In genomic region chr1:169485427-169486280, GRCh38 we compare ENCODE assay signal across 8 cellular contexts. TPM values are rescaled to one million over a fixed set of nuclear protein-coding genes. Genes with fewer than 3 reads are reported as not detected.
DNase-seq lines count a peak whose midpoint lies in the region; ATAC-seq and TF ChIP-seq lines count a peak whose summit lies in the region.

SLC19A2 (minus strand) TSS chr1:169485944; CDS start chr1:169485766, 178 bp downstream.

- peaks cover 46% of the 10 kb centered on the region for H4K20me1 ChIP-seq in smooth muscle cell (ENCODE audit: low read depth)

- peak within 1 kb of the TSS; percentile 86 for H3K4me2 ChIP-seq in smooth muscle cell

- WGBS in smooth muscle cell (ENCODE audit: low lambda C conversion rate), result under 1% methylated on average over 61 of the region's 86 CpGs

- H3K4me1 Mint-ChIP-seq in WTC11, result peaks cover 62% of the 10 kb centered on the region

- CTCF ChIA-PET in WTC11 (lab: Charles Lee), result interaction anchor here (0.5 to 1.9 kb wide), 4 partner anchors 43 to 1775 kb away, joined by 3 to 13 read pairs (median 8); no protein-coding TSS in a partner anchor

- no peaks in the 10 kb centered on the region for H3K36me3 ChIP-seq in smooth muscle cell (ENCODE audit: low read depth)

- peak within 1 kb of the TSS; percentile 99 for H3K9ac ChIP-seq in smooth muscle cell (ENCODE audit: low read depth)

- H3K4me1 ChIP-seq in smooth muscle cell (ENCODE audit: low read depth), result peaks cover 38% of the 10 kb centered on the region

- H3K27ac Mint-ChIP-seq in WTC11, result peak within 1 kb of the TSS; percentile 99

- ATAC-seq in GM18907 (IDR thresholded peaks at IDR 0.05; ENCODE audit: unreplicated experiment) (peak; percentile 98), HG03159 (IDR thresholded peaks at IDR 0.05; ENCODE audit: unreplicated experiment) (peak; percentile 99), WTC11 (peak; percentile 98)

- H3K27me3 ChIP-seq in smooth muscle cell (ENCODE audit: low read depth), result no peaks in the 10 kb centered on the region

- H3F3A ChIP-seq in smooth muscle cell (ENCODE audit: low read depth), result peaks cover 8% of the 10 kb centered on the region

- no peaks in the 10 kb centered on the region; the same call in 1 of the 2 replicates for H3K27me3 Mint-ChIP-seq in WTC11 (ENCODE audit: low read depth)

- H3K9me3 ChIP-seq in smooth muscle cell (replicated peaks; ENCODE audit: low read depth), result no peaks in the 10 kb centered on the region

- POLR2A ChIA-PET in WTC11 (lab: Charles Lee), result interaction anchor here (0.6 to 1.5 kb wide), 8 partner anchors 19 to 407 kb away, joined by 3 to 15 read pairs (median 4); partner anchors contain the start of gene CCDC181

- no peaks in the 10 kb centered on the region for H3K36me3 Mint-ChIP-seq in WTC11

- peak within 1 kb of the TSS; percentile 99 for H3K27ac ChIP-seq in smooth muscle cell (ENCODE audit: low read depth)

- DNase-seq in AG08396 (ENCODE audit: low spot score) (peak; percentile 97), NCI-H2227 (lab: John Stamatoyannopoulos, UW; ENCODE audit: unreplicated experiment) (peak; percentile 99), WTC11 (ENCODE audit: low spot score) (peak; percentile 96), cardiac fibroblast (ENCODE audit: low read depth in 2 of 2) (peak; percentile 100), iPS-NIHi7 (ENCODE audit: extremely low spot score) (peak; percentile 98), smooth muscle cell (lab: John Stamatoyannopoulos, UW; ENCODE audit: unreplicated experiment) (peak; percentile 95)

- TF ChIP-seq CTCF in WTC11 (IDR thresholded peaks at IDR 0.05), result no peak
- TF ChIP-seq CTCF in cardiac fibroblast (IDR thresholded peaks at IDR 0.05; ENCODE audit: low read depth, low read length), result peak; percentile 32
- no peak for TF ChIP-seq CTCF in smooth muscle cell (IDR thresholded peaks at IDR 0.05; ENCODE audit: borderline replicate concordance, insufficient read depth, poor library complexity, severe bottlenecking)

- H3K79me2 ChIP-seq in smooth muscle cell (ENCODE audit: low read depth), result peaks cover 47% of the 10 kb centered on the region

- H3K4me3 ChIP-seq in cardiac fibroblast (replicated peaks in 1 of 2; ENCODE audit: low read depth in 2 of 2, low read length in 2 of 2) (peak within 1 kb of the TSS; percentile 66 to 86), smooth muscle cell (peak within 1 kb of the TSS; percentile 89)

- peak within 1 kb of the TSS; percentile 95 for H3K4me3 Mint-ChIP-seq in WTC11

- no peaks in the 10 kb centered on the region for H3K9me3 Mint-ChIP-seq in WTC11

- H2AFZ ChIP-seq in smooth muscle cell (ENCODE audit: low read depth), result no peak within 1 kb of the TSS

TF ChIP-seq in WTC11, 78 proteins besides CTCF, POLR2A, EP300 and RAD21 (continues in another document):
- no peak for TF ChIP-seq ZNF671 (CRISPR knock-in tag; IDR thresholded peaks at IDR 0.05)
- TF ChIP-seq ZNF416 (CRISPR knock-in tag; IDR thresholded peaks at IDR 0.05), result no peak
- no peak for TF ChIP-seq ZNF263 (CRISPR knock-in tag; IDR thresholded peaks at IDR 0.05; ENCODE audit: low read depth)
- TF ChIP-seq ARID4B (CRISPR knock-in tag; IDR thresholded peaks at IDR 0.05; ENCODE audit: borderline replicate concordance), result peak; percentile 27; the same call in 1 of the 2 replicates
- no peak for TF ChIP-seq OVOL2 (CRISPR knock-in tag; IDR thresholded peaks at IDR 0.05; ENCODE audit: borderline replicate concordance)
- peak; percentile 62; the same call in 1 of the 2 replicates for TF ChIP-seq FOXP4 (CRISPR knock-in tag; IDR thresholded peaks at IDR 0.05)
- TF ChIP-seq TEAD1 (CRISPR knock-in tag; IDR thresholded peaks at IDR 0.05), result peak; percentile 26; the same call in 1 of the 2 replicates
- no peak; the same call in 1 of the 2 replicates for TF ChIP-seq TP53 (CRISPR knock-in tag; IDR thresholded peaks at IDR 0.05)
- TF ChIP-seq FOXK1 (CRISPR knock-in tag; IDR thresholded peaks at IDR 0.05), result peak; percentile 37; the same call in 1 of the 2 replicates
- TF ChIP-seq GABPB1 (CRISPR knock-in tag; IDR thresholded peaks at IDR 0.05), result peak; percentile 61
- no peak for TF ChIP-seq CREB1 (CRISPR knock-in tag; IDR thresholded peaks at IDR 0.05)
- TF ChIP-seq CBFB (CRISPR knock-in tag; IDR thresholded peaks at IDR 0.05; ENCODE audit: low read depth), result no peak
- TF ChIP-seq AFF4 (CRISPR knock-in tag; IDR thresholded peaks at IDR 0.05; ENCODE audit: borderline replicate concordance), result 0 out of 2 replicates have a peak, but pooled peaks have one; percentile 33
- no peak for TF ChIP-seq HMGA2 (CRISPR knock-in tag; IDR thresholded peaks at IDR 0.05)
- peak; percentile 36; the same call in 1 of the 2 replicates for TF ChIP-seq NFE2L1 (CRISPR knock-in tag; IDR thresholded peaks at IDR 0.05)
- no peak for TF ChIP-seq RORB (CRISPR knock-in tag; IDR thresholded peaks at IDR 0.05)
- TF ChIP-seq ZNF121 (CRISPR knock-in tag; IDR thresholded peaks at IDR 0.05), result no peak
- no peak for TF ChIP-seq ZNF138 (CRISPR knock-in tag; conservative IDR thresholded peaks at IDR 0.05)
- no peak for TF ChIP-seq EMX1 (CRISPR knock-in tag; IDR thresholded peaks at IDR 0.05)

RNA-seq across cellular contexts. Expression of gene SLC19A2, which starts in this region (rescaled TPM):
- total RNA-seq in WTC11 (2021) (14.6 to 15.8 TPM (median 14.7 TPM) in 3 replicates), smooth muscle cell (59.4 and 65.2 TPM in 2 replicates)
- 12.3 and 15.1 TPM in 2 replicates for polyA plus RNA-seq in smooth muscle cell

Comparison
In these comparisons a context has a peak if more than half of its experiments do, and no peak if none do; other contexts are left out.
1. Peak in every context shown above with its lines: DNase-seq, ATAC-seq, H3K4me3 ChIP-seq and H3K27ac ChIP-seq.